18 cellular contexts compared by ENCODE assay signal in the genomic region with DNA sequence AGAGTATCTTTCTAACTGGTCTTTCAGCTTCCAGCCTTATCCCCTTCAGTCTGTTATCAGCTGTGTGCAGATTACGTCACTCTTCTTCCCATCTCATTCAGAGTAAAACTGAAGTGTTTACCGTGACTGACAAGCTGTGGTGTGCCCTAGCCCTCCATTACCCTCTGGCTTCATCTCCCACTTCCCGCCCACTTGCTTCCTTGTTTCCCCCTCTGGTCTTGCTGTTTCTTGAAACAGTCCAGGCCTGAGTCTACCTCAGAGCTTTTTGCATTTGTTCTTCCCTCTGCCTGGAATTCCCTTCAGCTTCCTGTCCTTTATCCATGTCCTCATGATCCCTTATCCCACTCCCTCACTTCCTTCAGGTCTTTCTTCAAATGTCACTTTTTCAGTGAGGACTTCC.
A peak's percentile ranks its signal among the peaks of the same experiment; 100 is the strongest.
DNase-seq lines count a peak whose midpoint lies in the region; ATAC-seq and TF ChIP-seq lines count a peak whose summit lies in the region.
"Had no signal": no experiment of that assay in that cellular context is flagged by ENCODE, and none has a peak within 500 bp of the region (broad histone marks: within the 10 kb centered on the region; RNA-seq: fewer than 3 reads in every experiment).

No MANE protein-coding gene starts in this region.

- no peak overlapping the region; the same call in 1 of the 2 replicates for H3K4me2 ChIP-seq in GM23338

- intact Hi-C loops in dorsolateral prefrontal cortex (cut with DNase I): no loop called here

- peaks cover 2% of the 10 kb centered on the region; the same call in 1 of the 3 replicates for H3K36me3 Mint-ChIP-seq in GM23338 (ENCODE audit: low read depth)
- H3K36me3 Mint-ChIP-seq: immature natural killer cell; memory B cell; natural killer cell treated with Interleukin-12 subunit alpha and Interleukin-12 subunit beta and Interleukin-15 and Interleukin-18, amount 100 ng/mL, for 72 hours had no signal

- H3K27me3 Mint-ChIP-seq in GM23338 (ENCODE audit: insufficient read depth, low read depth, poor library complexity): peaks cover 1% of the 10 kb centered on the region
- H3K27me3 Mint-ChIP-seq: memory B cell; natural killer cell treated with Interleukin-12 subunit alpha and Interleukin-12 subunit beta and Interleukin-15 and Interleukin-18, amount 100 ng/mL, for 72 hours; T-helper 17 cell had no signal

- no peaks in the 10 kb centered on the region for H3K36me3 ChIP-seq in GM23338 (ENCODE audit: insufficient read depth)
- no peaks in the 10 kb centered on the region for H3K36me3 ChIP-seq in lung (ENCODE audit: control insufficient read depth in 2 of 2, insufficient read depth in 2 of 2, low read length in 2 of 2)
- H3K36me3 ChIP-seq: esophagus muscularis mucosa, prostate gland had no signal

- peaks cover 17% of the 10 kb centered on the region for H3K4me1 Mint-ChIP-seq in GM23338
- H3K4me1 Mint-ChIP-seq: immature natural killer cell had no signal

- peaks cover 9% of the 10 kb centered on the region; the same call in 1 of the 2 replicates for H3K9me2 ChIP-seq in GM23338 (ENCODE audit: insufficient read depth)

- H3K4me3 ChIP-seq in GM23338 (no peak overlapping the region), lung (no peak overlapping the region), dorsolateral prefrontal cortex (no peak overlapping the region)
- H3K4me3 ChIP-seq: esophagus muscularis mucosa, prostate gland had no signal

- peaks cover 2% of the 10 kb centered on the region; the same call in 1 of the 3 replicates for H3K9me3 Mint-ChIP-seq in GM23338
- H3K9me3 Mint-ChIP-seq: activated T-helper 1 cell treated with anti-CD3 and anti-CD28 coated beads, Interleukin-12 subunit alpha, Interleukin-12 subunit beta, Interleukin-2, Interleukin-4 antibody, amounts not matched to agents 30 ng/mL and 10 ng/mL and 1 ng/mL, durations not matched to agents 14 hours and 24 hours and 36 hours; immature natural killer cell; memory B cell; natural killer cell treated with Interleukin-12 subunit alpha and Interleukin-12 subunit beta and Interleukin-15 and Interleukin-18, amount 100 ng/mL, for 72 hours had no signal

- H2AFZ ChIP-seq in GM23338: no peak overlapping the region

- TF ChIP-seq CTCF in GM23338 (conservative IDR thresholded peaks at IDR 0.05; ENCODE audit: low read depth in 2 of 2) (no peak), lung (IDR thresholded peaks at IDR 0.05; ENCODE audit: control extremely low read depth, extremely low read depth) (no peak), dorsolateral prefrontal cortex (IDR thresholded peaks at IDR 0.05 in 54 of 56, conservative IDR thresholded peaks at IDR 0.05 in 2 of 56; ENCODE audit: low read depth in 1 of 56, partially characterized antibody in 56 of 56) (no peak)

- WGBS in lung, 2 donors: 40% methylated on average over 3 of the region's 3 CpGs

- ATAC-seq in GM23338: no peak
- peak; percentile 63 for ATAC-seq in lung (ENCODE audit: insufficient read depth, low FRiP score)
- ATAC-seq in HG03280 (IDR thresholded peaks at IDR 0.05; ENCODE audit: unreplicated experiment): no peak
- ATAC-seq in GM18511 (IDR thresholded peaks at IDR 0.05; ENCODE audit: unreplicated experiment): no peak
- ATAC-seq: natural killer cell treated with Interleukin-12 subunit alpha and Interleukin-12 subunit beta and Interleukin-15 and Interleukin-18, amount 100 ng/mL, for 72 hours; T-helper 17 cell had no signal

- H3K4me1 ChIP-seq in GM23338 (ENCODE audit: insufficient read depth): peaks cover 35% of the 10 kb centered on the region
- H3K4me1 ChIP-seq in lung (ENCODE audit: control insufficient read depth in 2 of 2, insufficient read depth in 2 of 2, low read length in 2 of 2): peaks cover 0 to 3% of the 10 kb centered on the region in 2 donors
- H3K4me1 ChIP-seq: prostate gland had no signal

- H3K27ac ChIP-seq in GM23338 (ENCODE audit: low read depth) (0 out of 2 replicates have a peak overlapping the region, but pooled peaks have one; percentile 28), lung (ENCODE audit: low read depth in 1 of 2, low read length in 1 of 2) (no peak overlapping the region), dorsolateral prefrontal cortex (no peak overlapping the region)
- H3K27ac ChIP-seq: esophagus muscularis mucosa, prostate gland had no signal

- H3F3A ChIP-seq in GM23338 (replicated peaks; ENCODE audit: low read depth): no peaks in the 10 kb centered on the region

- peaks cover 83% of the 10 kb centered on the region for H3K79me2 ChIP-seq in GM23338 (replicated peaks; ENCODE audit: insufficient read depth)

- 0 out of 2 replicates have a peak, but pooled peaks cover 7% of the 10 kb centered on the region for H4K20me1 ChIP-seq in GM23338 (replicated peaks; ENCODE audit: insufficient read depth)

- H3K27ac Mint-ChIP-seq in GM23338: no peak overlapping the region
- H3K27ac Mint-ChIP-seq: activated T-helper 1 cell treated with anti-CD3 and anti-CD28 coated beads, Interleukin-12 subunit alpha, Interleukin-12 subunit beta, Interleukin-2, Interleukin-4 antibody, amounts not matched to agents 30 ng/mL and 10 ng/mL and 1 ng/mL, durations not matched to agents 14 hours and 24 hours and 36 hours; immature natural killer cell; memory B cell; natural killer cell treated with Interleukin-12 subunit alpha and Interleukin-12 subunit beta and Interleukin-15 and Interleukin-18, amount 100 ng/mL, for 72 hours; T-helper 17 cell had no signal

- no peaks in the 10 kb centered on the region for H3K27me3 ChIP-seq in GM23338 (ENCODE audit: insufficient read depth)
- H3K27me3 ChIP-seq in lung (ENCODE audit: control insufficient read depth, insufficient read depth): no peaks in the 10 kb centered on the region
- H3K27me3 ChIP-seq in dorsolateral prefrontal cortex: peaks cover 0 to 16% (median 0%) of the 10 kb centered on the region in 45 donors
- H3K27me3 ChIP-seq: esophagus muscularis mucosa had no signal

- H3K4me3 Mint-ChIP-seq in GM23338: no peak overlapping the region
- H3K4me3 Mint-ChIP-seq: activated T-helper 1 cell treated with anti-CD3 and anti-CD28 coated beads, Interleukin-12 subunit alpha, Interleukin-12 subunit beta, Interleukin-2, Interleukin-4 antibody, amounts not matched to agents 30 ng/mL and 10 ng/mL and 1 ng/mL, durations not matched to agents 14 hours and 24 hours and 36 hours; immature natural killer cell; memory B cell; natural killer cell treated with Interleukin-12 subunit alpha and Interleukin-12 subunit beta and Interleukin-15 and Interleukin-18, amount 100 ng/mL, for 72 hours; T-helper 17 cell had no signal

- no peaks in the 10 kb centered on the region for H3K9me3 ChIP-seq in lung (ENCODE audit: control insufficient read depth in 2 of 2, insufficient read depth in 1 of 2, low read length in 1 of 2)
- H3K9me3 ChIP-seq: esophagus muscularis mucosa, prostate gland had no signal

- DNase-seq in GM23338 (ENCODE audit: low spot score) (peak; percentile 30), NCI-H2029 treated with DMSO at 0.1 percent for 48 hours (lab: John Stamatoyannopoulos, UW) (peak; percentile 95), SHP77 treated with DMSO at 0.1 percent for 48 hours (lab: John Stamatoyannopoulos, UW) (peak; percentile 3), lung (ENCODE audit: low spot score) (no peak), iPS-NIHi11 (ENCODE audit: low spot score) (no peak), dorsolateral prefrontal cortex (no peak)
- DNase-seq: activated CD4-positive, CD25-positive, alpha-beta regulatory T cell treated with anti-CD3 and anti-CD28 coated beads, Interleukin-2, amount 50 U/mL, for 72 hours; AML-193; immature natural killer cell; NCI-H1694 treated with DMSO at 0.1 percent for 48 hours; T-helper 17 cell had no signal

TF ChIP-seq in GM23338, 12 proteins besides CTCF, POLR2A, EP300 and RAD21 (continues in another document):
- TF ChIP-seq ZNF114 (CRISPR knock-in tag; IDR thresholded peaks at IDR 0.05): no peak
- no peak for TF ChIP-seq POLR2AphosphoS5 (IDR thresholded peaks at IDR 0.05; ENCODE audit: low read depth)
- TF ChIP-seq CREB1 (CRISPR knock-in tag; IDR thresholded peaks at IDR 0.05; ENCODE audit: low read depth): no peak
- TF ChIP-seq NANOG (IDR thresholded peaks at IDR 0.05; ENCODE audit: borderline replicate concordance): no peak
- TF ChIP-seq, protein P1, sequence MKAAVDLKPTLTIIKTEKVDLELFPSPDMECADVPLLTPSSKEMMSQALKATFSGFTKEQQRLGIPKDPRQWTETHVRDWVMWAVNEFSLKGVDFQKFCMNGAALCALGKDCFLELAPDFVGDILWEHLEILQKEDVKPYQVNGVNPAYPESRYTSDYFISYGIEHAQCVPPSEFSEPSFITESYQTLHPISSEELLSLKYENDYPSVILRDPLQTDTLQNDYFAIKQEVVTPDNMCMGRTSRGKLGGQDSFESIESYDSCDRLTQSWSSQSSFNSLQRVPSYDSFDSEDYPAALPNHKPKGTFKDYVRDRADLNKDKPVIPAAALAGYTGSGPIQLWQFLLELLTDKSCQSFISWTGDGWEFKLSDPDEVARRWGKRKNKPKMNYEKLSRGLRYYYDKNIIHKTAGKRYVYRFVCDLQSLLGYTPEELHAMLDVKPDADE (IDR thresholded peaks at IDR 0.05): no peak
- no peak for TF ChIP-seq ZNF331 (CRISPR knock-in tag; IDR thresholded peaks at IDR 0.05; ENCODE audit: low read depth)
- TF ChIP-seq JUNB (IDR thresholded peaks at IDR 0.05; ENCODE audit: unreplicated experiment): no peak
- TF ChIP-seq EZH2phosphoT487 (IDR thresholded peaks at IDR 0.05; ENCODE audit: unreplicated experiment): no peak

Comparison
In these comparisons a context has a peak if more than half of its experiments do, and no peak if none do; other contexts are left out.
1. DNase-seq: peak in GM23338 (single experiment), NCI-H2029 treated with DMSO at 0.1 percent for 48 hours (single experiment) and SHP77 treated with DMSO at 0.1 percent for 48 hours (single experiment); none in lung (single experiment), iPS-NIHi11 (single experiment) and dorsolateral prefrontal cortex (0 of 10).